10 cellular contexts compared by ENCODE assay signal in genomic region chr1:234998174-234998741, GRCh38.
DNase-seq lines count a peak whose midpoint lies in the region; ATAC-seq, FAIRE-seq and TF ChIP-seq lines count a peak whose summit lies in the region.
"Had no signal": no experiment of that assay in that cellular context is flagged by ENCODE, and none has a peak within 500 bp of the region (broad histone marks: within the 10 kb centered on the region; RNA-seq: fewer than 3 reads in every experiment).

No MANE protein-coding gene starts in this region.

- POLR2A ChIA-PET in HCT116 (lab: Charles Lee): interaction anchor here (2.0 to 2.7 kb wide), 3 partner anchors 18 to 387 kb away, joined by 7 to 8 read pairs (median 8); no protein-coding TSS in a partner anchor

- CTCF ChIA-PET in HCT116 (lab: Charles Lee): interaction anchor here (1.2 kb wide), 1 partner anchor 499 kb away, joined by 3 read pairs; no protein-coding TSS in a partner anchor

- TF ChIP-seq POLR2A in HCT116 (IDR thresholded peaks at IDR 0.05; ENCODE audit: borderline replicate concordance, extremely low read depth, insufficient read depth, insufficient read length): no peak

- 18 to 57% (median 37%) methylated on average over 13 of the region's 13 CpGs for WGBS in small intestine, 3 donors

- no peak for TF ChIP-seq CTCF in HCT116 (IDR thresholded peaks at IDR 0.05 in 2 of 3, conservative IDR thresholded peaks at IDR 0.05 in 1 of 3; ENCODE audit: borderline replicate concordance in 1 of 3, insufficient read depth in 1 of 3, low read depth in 2 of 3, low read length in 2 of 3)
- no peak for TF ChIP-seq CTCF in brain microvascular endothelial cell (IDR thresholded peaks at IDR 0.05; ENCODE audit: low read depth, low read length, missing control alignments)
- no peak for TF ChIP-seq CTCF in kidney epithelial cell (IDR thresholded peaks at IDR 0.05; ENCODE audit: insufficient read depth, low read length, poor library complexity, severe bottlenecking)
- TF ChIP-seq CTCF in WERI-Rb-1 (IDR thresholded peaks at IDR 0.05; ENCODE audit: low read depth, low read length): no peak

- H3K4me3 ChIP-seq in HCT116 (replicated peaks in 1 of 2; ENCODE audit: low read depth in 1 of 2, low read length in 2 of 2): peak overlapping the region; percentile 8 to 45
- no peak overlapping the region for H3K4me3 ChIP-seq in brain microvascular endothelial cell (ENCODE audit: low read depth, low read length)
- no peak overlapping the region for H3K4me3 ChIP-seq in kidney epithelial cell (ENCODE audit: low read depth, low read length)
- H3K4me3 ChIP-seq in small intestine (ENCODE audit: low read depth in 1 of 2, low read length in 2 of 2): no peak overlapping the region
- H3K4me3 ChIP-seq in WERI-Rb-1 (ENCODE audit: low read depth, low read length): no peak overlapping the region

- BruUV-seq in HCT116 (replicated peaks; lab: Mats Ljungman, UMichigan): no TSS peak

- H3K79me2 ChIP-seq in HCT116 (ENCODE audit: insufficient read depth, low read length): no peaks in the 10 kb centered on the region

- H3K4me2 ChIP-seq in HCT116 (ENCODE audit: low read length): peak overlapping the region; percentile 81

- H3K9ac ChIP-seq in HCT116 (ENCODE audit: low read length): peak overlapping the region; percentile 61

- H3K9me2 ChIP-seq in HCT116 (ENCODE audit: insufficient read depth): no peaks in the 10 kb centered on the region

- DNase-seq in HCT116 (ENCODE audit: low read depth, low spot score): peak; percentile 80
- peak; percentile 57 for DNase-seq in brain microvascular endothelial cell
- DNase-seq in kidney epithelial cell (ENCODE audit: low read depth): peak; percentile 84
- DNase-seq in small intestine: peak; percentile 98
- DNase-seq in DMS153 (lab: John Stamatoyannopoulos, UW): no peak
- no peak for DNase-seq in WERI-Rb-1
- DNase-seq: effector CD4-positive, alpha-beta T cell; T-cell had no signal

- in situ Hi-C loops in brain microvascular endothelial cell (cut with HindIII; ENCODE audit: low pct_ligation_motif_present, low sequenced_read_pairs): no loop called here

- TF ChIP-seq RAD21 in HCT116 (IDR thresholded peaks at IDR 0.05; ENCODE audit: low read depth): peak; percentile 55

- H3K36me3 ChIP-seq in HCT116 (ENCODE audit: control insufficient read depth in 1 of 2, insufficient read depth in 2 of 2, low read length in 2 of 2) (no peaks in the 10 kb centered on the region), brain microvascular endothelial cell (replicated peaks) (no peaks in the 10 kb centered on the region), kidney epithelial cell (ENCODE audit: control insufficient read depth, insufficient read depth, low read length) (no peaks in the 10 kb centered on the region), small intestine (ENCODE audit: control insufficient read depth in 2 of 2, insufficient read depth in 2 of 2, low read length in 2 of 2) (no peaks in the 10 kb centered on the region), WERI-Rb-1 (no peaks in the 10 kb centered on the region)

- no peak for FAIRE-seq in small intestine (lab: Jason Lieb, UNC)

- H3K27me3 ChIP-seq in HCT116 (ENCODE audit: insufficient read depth, low read length) (no peaks in the 10 kb centered on the region; the same call in 1 of the 2 replicates), brain microvascular endothelial cell (replicated peaks) (no peaks in the 10 kb centered on the region), kidney epithelial cell (ENCODE audit: control insufficient read depth, insufficient read depth, low read length) (no peaks in the 10 kb centered on the region), small intestine (ENCODE audit: control insufficient read depth in 2 of 2, insufficient read depth in 2 of 2, low read length in 2 of 2) (no peaks in the 10 kb centered on the region), WERI-Rb-1 (ENCODE audit: insufficient read depth, low read depth, severe bottlenecking) (no peaks in the 10 kb centered on the region)

- H3K9me3 ChIP-seq in HCT116 (ENCODE audit: control insufficient read depth in 1 of 2, insufficient read depth in 1 of 2, low read depth in 1 of 2, low read length in 2 of 2) (no peaks in the 10 kb centered on the region), small intestine (ENCODE audit: control insufficient read depth, low read depth) (no peaks in the 10 kb centered on the region), WERI-Rb-1 (ENCODE audit: severe bottlenecking) (no peaks in the 10 kb centered on the region)

- H3K4me1 ChIP-seq in HCT116 (ENCODE audit: control insufficient read depth in 1 of 2, insufficient read depth in 2 of 2, low read length in 2 of 2) (peaks cover 30 to 44% of the 10 kb centered on the region in 2 experiments), small intestine (ENCODE audit: control insufficient read depth in 2 of 2, insufficient read depth in 1 of 2, low read depth in 1 of 2, low read length in 1 of 2) (peaks cover 0 to 12% of the 10 kb centered on the region in 2 donors)

- ATAC-seq in HCT116 (peak; percentile 80), GM19467 (IDR thresholded peaks at IDR 0.05; ENCODE audit: unreplicated experiment) (no peak), GM18502 (IDR thresholded peaks at IDR 0.05; ENCODE audit: poor library complexity, unreplicated experiment) (no peak)

- intact Hi-C loops in HCT116 (cut with micrococcal nuclease): loop anchor here (5.0 kb wide), 1 partner anchor 501 kb away; no protein-coding TSS in a partner anchor

- no peak overlapping the region for H2AFZ ChIP-seq in HCT116 (ENCODE audit: low read depth, low read length, poor library complexity, severe bottlenecking)

- H3K27ac ChIP-seq in HCT116 (ENCODE audit: low read depth, low read length): peak overlapping the region; percentile 52
- H3K27ac ChIP-seq in brain microvascular endothelial cell: peak overlapping the region; percentile 92
- peak overlapping the region; percentile 91 to 96 for H3K27ac ChIP-seq in small intestine (ENCODE audit: low read depth in 1 of 2, low read length in 1 of 2)
- H3K27ac ChIP-seq in WERI-Rb-1: no peak overlapping the region

- H4K20me1 ChIP-seq in HCT116 (ENCODE audit: insufficient read depth): no peaks in the 10 kb centered on the region

- RAD21 ChIA-PET in HCT116 (lab: Charles Lee; ENCODE audit: low non-redundant PET in 1 of 2, low total read pairs in 2 of 2, uncharacterized antibody in 2 of 2, unreplicated experiment in 2 of 2): no interaction called here

TF ChIP-seq in HCT116, 20 proteins besides CTCF, POLR2A, EP300 and RAD21 (continues in another document):
- no peak for TF ChIP-seq EZH2phosphoT487 (IDR thresholded peaks at IDR 0.05; ENCODE audit: borderline replicate concordance)
- TF ChIP-seq MAX (IDR thresholded peaks at IDR 0.05): peak; percentile 71; the same call in 1 of the 2 replicates
- TF ChIP-seq ZNF274 (IDR thresholded peaks at IDR 0.05; ENCODE audit: low read depth, low read length): no peak
- peak; percentile 95 for TF ChIP-seq JUND (IDR thresholded peaks at IDR 0.05)
- peak; percentile 68 for TF ChIP-seq SIN3A (IDR thresholded peaks at IDR 0.05; ENCODE audit: low read depth)
- TF ChIP-seq EZH2 (IDR thresholded peaks at IDR 0.05): no peak
- TF ChIP-seq TCF7L2 (IDR thresholded peaks at IDR 0.05; ENCODE audit: borderline replicate concordance, extremely low read depth, insufficient read depth, insufficient read length): peak; percentile 98
- peak; percentile 81 for TF ChIP-seq CEBPB (IDR thresholded peaks at IDR 0.05; ENCODE audit: low read depth)
- TF ChIP-seq SP1 (IDR thresholded peaks at IDR 0.05; ENCODE audit: low read depth): peak; percentile 95
- TF ChIP-seq ZBTB33 (IDR thresholded peaks at IDR 0.05; ENCODE audit: extremely low read depth, insufficient replicate concordance, low read length): peak; percentile 10
- TF ChIP-seq EGR1 (IDR thresholded peaks at IDR 0.05; ENCODE audit: low read depth): peak; percentile 49; the same call in 1 of the 2 replicates

Comparison
In these comparisons a context has a peak if more than half of its experiments do, and no peak if none do; other contexts are left out.
1. DNase-seq: peak in HCT116 (single experiment), brain microvascular endothelial cell (single experiment), kidney epithelial cell (single experiment) and small intestine (single experiment); none in DMS153 (single experiment) and WERI-Rb-1 (single experiment).
2. H3K4me3 ChIP-seq: peak in HCT116 (2 of 2); none in brain microvascular endothelial cell (single experiment), kidney epithelial cell (single experiment), small intestine (0 of 2) and WERI-Rb-1 (single experiment).